Comparison of ENCODE assay signal across 9 cellular contexts in genomic region chr15:34721802-34722795, GRCh38. TPM values are rescaled to one million over a fixed set of nuclear protein-coding genes. Genes with fewer than 3 reads are reported as not detected.
DNase-seq lines count a peak whose midpoint lies in the region; ATAC-seq, FAIRE-seq and TF ChIP-seq lines count a peak whose summit lies in the region.
"Had no signal": no experiment of that assay in that cellular context is flagged by ENCODE, and none has a peak within 500 bp of the region (broad histone marks: within the 10 kb centered on the region; RNA-seq: fewer than 3 reads in every experiment).

No MANE protein-coding gene starts in this region.

- FAIRE-seq in GM19239 (lab: Jason Lieb, UNC) = no peak

- H3K27ac ChIP-seq in SK-N-SH (ENCODE audit: low read depth in 2 of 2, low read length in 1 of 2) = peak overlapping the region; percentile 68 to 81
- H3K27ac ChIP-seq: parathyroid adenoma had no signal

- no peaks in the 10 kb centered on the region for H3K27me3 ChIP-seq in SK-N-SH (ENCODE audit: insufficient read depth)

- no peaks in the 10 kb centered on the region for H3K9me2 ChIP-seq in SK-N-SH

- peak overlapping the region; percentile 90 for H3K27ac Mint-ChIP-seq in HFFc6

- POLR2A ChIA-PET in SK-N-SH (lab: Yijun Ruan, JAX) = interaction anchor here (1.2 to 1.3 kb wide), 3 partner anchors 15 to 113 kb away, joined by 3 read pairs; no protein-coding TSS in a partner anchor

- peaks cover 99% of the 10 kb centered on the region for H3K4me1 Mint-ChIP-seq in HFFc6 (ENCODE audit: low read depth)

- H3K79me2 ChIP-seq in SK-N-SH (ENCODE audit: insufficient read depth) = no peaks in the 10 kb centered on the region
- H3K79me2 ChIP-seq: parathyroid adenoma had no signal

- peak overlapping the region; percentile 42; the same call in 1 of the 2 replicates for H3K9ac ChIP-seq in SK-N-SH
- H3K9ac ChIP-seq: parathyroid adenoma had no signal

- H3F3A ChIP-seq in SK-N-SH (replicated peaks; ENCODE audit: insufficient read depth) = peaks cover 17% of the 10 kb centered on the region

- H3K36me3 ChIP-seq in SK-N-SH (replicated peaks in 1 of 2; ENCODE audit: control insufficient read depth in 1 of 2, insufficient read depth in 2 of 2, low read length in 1 of 2) = no peaks in the 10 kb centered on the region

- no peaks in the 10 kb centered on the region for H3K27me3 Mint-ChIP-seq in HFFc6 (ENCODE audit: insufficient read depth)

- no peaks in the 10 kb centered on the region for H3K9me3 ChIP-seq in SK-N-SH

- peak overlapping the region; percentile 82 for H3K4me3 Mint-ChIP-seq in HFFc6

- peak; percentile 31 for TF ChIP-seq RAD21 in SK-N-SH (IDR thresholded peaks at IDR 0.05; ENCODE audit: low read length)

- intact Hi-C loops in head of caudate nucleus (cut with DNase I) = no loop called here

- H3K4me3 ChIP-seq in SK-N-SH (ENCODE audit: low read depth in 2 of 2, low read length in 1 of 2) = peak overlapping the region; percentile 33 to 39; a peak in 3 of 4 replicates

- H3K4me2 ChIP-seq in SK-N-SH = peak overlapping the region; percentile 80

- peak in 1 of 2 experiments; percentile 6; a peak in 1 of 4 replicates for TF ChIP-seq EP300 in SK-N-SH (IDR thresholded peaks at IDR 0.05; ENCODE audit: borderline replicate concordance in 1 of 2, low read depth in 1 of 2, low read length in 1 of 2)

- ATAC-seq in HG03135 (IDR thresholded peaks at IDR 0.05; ENCODE audit: unreplicated experiment) (no peak), HG02610 (IDR thresholded peaks at IDR 0.05; ENCODE audit: unreplicated experiment) (no peak)

- CTCF ChIA-PET in SK-N-SH (lab: Yijun Ruan, JAX) = interaction anchor here (0.6 to 3.3 kb wide), 4 partner anchors 14 to 198 kb away, joined by 3 to 15 read pairs (median 4); no protein-coding TSS in a partner anchor

- DNase-seq in HFFc6 (peak; percentile 94), SK-N-SH (peak; percentile 85), head of caudate nucleus (peak; percentile 29 to 85 (median 69)), pons (ENCODE audit: low spot score) (peak; percentile 59), GM19239 (ENCODE audit: insufficient read length, low spot score) (no peak), GDM1 (lab: John Stamatoyannopoulos, UW) (no peak)

- peak overlapping the region; percentile 96 for H2AFZ ChIP-seq in SK-N-SH (ENCODE audit: low read depth)
- H2AFZ ChIP-seq: parathyroid adenoma had no signal

- H3K36me3 Mint-ChIP-seq in HFFc6 (ENCODE audit: low read depth) = no peaks in the 10 kb centered on the region

- H3K9me3 Mint-ChIP-seq in HFFc6 = no peaks in the 10 kb centered on the region

- TF ChIP-seq CTCF in HFFc6 (IDR thresholded peaks at IDR 0.05) = no peak
- TF ChIP-seq CTCF in SK-N-SH (IDR thresholded peaks at IDR 0.05) = peak; percentile 27; the same call in 1 of the 2 replicates

- peaks cover 10 to 17% of the 10 kb centered on the region in 2 experiments; a peak in 3 of 4 replicates for H3K4me1 ChIP-seq in SK-N-SH (ENCODE audit: control insufficient read depth in 1 of 2, insufficient read depth in 2 of 2, low read depth in 1 of 2, low read length in 1 of 2)
- H3K4me1 ChIP-seq: parathyroid adenoma had no signal

- 14% methylated on average over 21 of the region's 34 CpGs for WGBS in SK-N-SH (ENCODE audit: low lambda C conversion rate)

- no peaks in the 10 kb centered on the region for H4K20me1 ChIP-seq in SK-N-SH (ENCODE audit: insufficient read depth)

TF ChIP-seq in SK-N-SH, 30 proteins besides CTCF, POLR2A, EP300 and RAD21:
- TF ChIP-seq ZBTB33 (IDR thresholded peaks at IDR 0.05; ENCODE audit: borderline replicate concordance, low read depth) = no peak
- no peak for TF ChIP-seq GABPA (IDR thresholded peaks at IDR 0.05; ENCODE audit: low read depth)
- TF ChIP-seq FOSL2 (IDR thresholded peaks at IDR 0.05; ENCODE audit: borderline replicate concordance, low read depth) = no peak
- TF ChIP-seq NRF1 (IDR thresholded peaks at IDR 0.05; ENCODE audit: low read depth, low read length) = no peak
- TF ChIP-seq USF1 (IDR thresholded peaks at IDR 0.05; ENCODE audit: borderline replicate concordance, low read depth) = no peak
- no peak for TF ChIP-seq ELF1 (IDR thresholded peaks at IDR 0.05)
- TF ChIP-seq TAF1 (IDR thresholded peaks at IDR 0.05; ENCODE audit: borderline replicate concordance, low read depth, low read length) = no peak
- TF ChIP-seq RCOR1 (IDR thresholded peaks at IDR 0.05; ENCODE audit: low read length) = no peak; the same call in 1 of the 2 replicates
- peak; percentile 9 for TF ChIP-seq CHD2 (IDR thresholded peaks at IDR 0.05; ENCODE audit: low read length, partially characterized antibody)
- TF ChIP-seq SIN3A (IDR thresholded peaks at IDR 0.05; ENCODE audit: borderline replicate concordance, low read depth, low read length) = no peak
- no peak for TF ChIP-seq JUND (IDR thresholded peaks at IDR 0.05)
- no peak for TF ChIP-seq TCF12 (IDR thresholded peaks at IDR 0.05)
- TF ChIP-seq PBX3 (IDR thresholded peaks at IDR 0.05) = peak; percentile 33; the same call in 1 of the 2 replicates
- no peak for TF ChIP-seq TEAD4 (IDR thresholded peaks at IDR 0.05; ENCODE audit: borderline replicate concordance, insufficient read depth)
- TF ChIP-seq RFX5 (IDR thresholded peaks at IDR 0.05; ENCODE audit: low read length) = no peak
- TF ChIP-seq NFIC (IDR thresholded peaks at IDR 0.05; ENCODE audit: borderline replicate concordance) = peak; percentile 9; the same call in 1 of the 2 replicates
- TF ChIP-seq YY1 (IDR thresholded peaks at IDR 0.05; ENCODE audit: low read depth) = no peak
- TF ChIP-seq FOXM1 (IDR thresholded peaks at IDR 0.05; ENCODE audit: low read depth) = no peak
- TF ChIP-seq POLR2AphosphoS5 (IDR thresholded peaks at IDR 0.05; ENCODE audit: low read depth, low read length) = no peak
- TF ChIP-seq MEF2A (IDR thresholded peaks at IDR 0.05; ENCODE audit: borderline replicate concordance, low read depth) = peak; percentile 35; the same call in 1 of the 2 replicates
- TF ChIP-seq IRF3 (IDR thresholded peaks at IDR 0.05; ENCODE audit: low read depth, low read length) = no peak
- peak; percentile 69; the same call in 1 of the 2 replicates for TF ChIP-seq MXI1 (IDR thresholded peaks at IDR 0.05; ENCODE audit: low read depth, low read length)

RNA-seq across cellular contexts. Expression of gene GJD2, which starts 32.7 kb away (rescaled TPM):
- total RNA-seq in HFFc6 (2021; fragmentation: NEBNext Ultra II Directional; extraction: Animal tissue kit (Norgen Biotek cat#: 25700)) = not detected
- not detected in 2 replicates for polyA plus RNA-seq in SK-N-SH (2012; rRNA removed)
- 0.04 TPM in 1 of 2 replicates, not detected in the other for polyA plus RNA-seq in SK-N-SH (2012; cell fraction: cytosol; rRNA removed)
- polyA plus RNA-seq in SK-N-SH (2012; cell fraction: nucleus; rRNA removed) = 0.01 TPM in 1 of 2 replicates, not detected in the other

Comparison
In these comparisons a context has a peak if more than half of its experiments do, and no peak if none do; other contexts are left out.
1. DNase-seq: peak in HFFc6 (single experiment), SK-N-SH (single experiment), head of caudate nucleus (42 of 42) and pons (single experiment); none in GM19239 (single experiment) and GDM1 (single experiment).